Comparison of ENCODE assay signal across 1 cellular context in the genomic region with DNA sequence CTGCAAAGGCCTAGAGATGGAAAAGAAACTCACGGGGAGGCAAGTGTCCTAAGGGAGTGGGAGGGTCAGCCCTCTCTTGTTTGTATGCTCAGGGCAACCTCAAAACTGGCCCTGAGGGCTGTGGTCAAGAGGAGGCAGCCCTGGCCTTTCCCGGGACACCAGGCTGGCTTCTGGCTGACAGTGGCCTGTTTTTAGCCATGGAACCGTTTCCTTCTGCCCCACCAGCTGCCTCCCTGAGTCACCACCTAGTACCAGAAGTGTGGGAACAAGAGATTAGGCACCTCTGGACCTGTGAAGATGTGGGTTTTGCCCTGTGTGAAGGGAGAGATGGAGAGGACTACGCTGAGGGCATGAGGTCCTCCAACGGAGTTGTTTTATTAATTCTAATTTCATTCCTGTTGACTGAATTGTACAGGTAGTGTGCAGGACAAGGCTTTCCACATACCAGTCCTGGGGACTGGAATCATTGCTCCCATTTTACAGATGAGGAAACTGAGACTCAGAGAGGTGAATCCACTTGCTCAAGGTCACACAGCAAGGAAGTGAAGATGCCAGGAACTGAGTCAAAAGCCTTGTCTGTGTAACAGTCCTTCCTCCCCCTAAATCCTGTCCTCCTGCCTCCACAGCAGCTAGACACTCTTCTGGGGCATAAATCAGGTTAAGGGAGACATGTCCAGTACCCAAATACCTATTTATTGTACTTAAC.
TF ChIP-seq lines count a peak whose summit lies in the region.

No MANE protein-coding gene starts in this region.

TF ChIP-seq in endothelial cell of umbilical vein, 7 proteins besides CTCF, POLR2A, EP300 and RAD21:
- TF ChIP-seq FOS (IDR thresholded peaks at IDR 0.05; ENCODE audit: borderline replicate concordance, insufficient read depth, low read length) (no peak), GATA2 (IDR thresholded peaks at IDR 0.05; ENCODE audit: insufficient read depth, insufficient read length, low read depth, low read length) (peak; percentile 29), MYC (IDR thresholded peaks at IDR 0.05; ENCODE audit: low read depth, low read length) (no peak)
TF ChIP-seq in endothelial cell of umbilical vein: peak in this region for 1.
